ENCODE assay signal across 8 cellular contexts in the genomic region with DNA sequence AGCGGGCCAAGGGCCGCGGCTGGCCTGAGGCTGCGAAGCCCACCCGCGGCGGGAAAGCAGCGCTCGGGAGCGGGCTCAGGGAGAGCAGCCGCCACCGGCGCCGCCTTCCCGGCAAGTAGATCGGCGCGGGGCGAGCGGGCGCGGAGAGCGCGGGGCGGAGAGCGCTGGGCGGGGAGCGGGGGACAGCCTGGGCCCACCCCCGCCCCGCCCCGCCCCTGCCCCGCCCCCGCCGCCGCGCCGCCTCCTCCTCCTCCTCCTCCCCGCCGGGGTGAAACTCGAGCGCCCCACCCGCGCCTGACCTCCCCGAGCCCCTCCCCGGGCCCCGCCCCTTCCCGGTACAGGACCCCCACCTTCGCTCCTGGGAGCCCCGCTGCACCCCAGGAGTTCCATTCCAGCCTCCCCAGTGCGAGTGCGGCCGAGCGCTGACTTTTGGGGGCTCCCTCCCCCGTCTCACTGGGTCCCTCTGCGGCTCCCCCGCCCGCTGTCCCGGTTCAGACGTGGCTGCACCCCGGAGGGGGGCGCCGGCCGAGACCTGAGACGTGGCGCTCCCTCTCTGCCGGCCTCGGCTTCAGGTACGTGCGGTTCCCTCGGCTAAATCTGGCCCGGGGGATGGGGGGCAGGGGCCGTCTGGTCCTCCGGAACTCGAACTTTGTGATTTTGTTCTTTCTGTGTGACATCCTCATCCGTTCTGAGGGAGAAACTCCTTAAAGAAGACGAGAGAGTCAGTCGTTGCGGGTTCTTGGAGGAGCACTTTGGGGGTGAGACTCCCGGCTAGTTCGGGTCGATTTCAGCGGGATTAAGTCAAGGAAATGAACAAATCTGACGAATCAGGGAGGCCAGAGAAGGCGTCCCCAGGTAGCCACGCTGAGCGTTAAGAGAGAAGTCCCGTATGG. TPM values are rescaled to one million over a fixed set of nuclear protein-coding genes. Genes with fewer than 3 reads are reported as not detected.
DNase-seq lines count a peak whose midpoint lies in the region; ATAC-seq and TF ChIP-seq lines count a peak whose summit lies in the region.

A gene with protein sequence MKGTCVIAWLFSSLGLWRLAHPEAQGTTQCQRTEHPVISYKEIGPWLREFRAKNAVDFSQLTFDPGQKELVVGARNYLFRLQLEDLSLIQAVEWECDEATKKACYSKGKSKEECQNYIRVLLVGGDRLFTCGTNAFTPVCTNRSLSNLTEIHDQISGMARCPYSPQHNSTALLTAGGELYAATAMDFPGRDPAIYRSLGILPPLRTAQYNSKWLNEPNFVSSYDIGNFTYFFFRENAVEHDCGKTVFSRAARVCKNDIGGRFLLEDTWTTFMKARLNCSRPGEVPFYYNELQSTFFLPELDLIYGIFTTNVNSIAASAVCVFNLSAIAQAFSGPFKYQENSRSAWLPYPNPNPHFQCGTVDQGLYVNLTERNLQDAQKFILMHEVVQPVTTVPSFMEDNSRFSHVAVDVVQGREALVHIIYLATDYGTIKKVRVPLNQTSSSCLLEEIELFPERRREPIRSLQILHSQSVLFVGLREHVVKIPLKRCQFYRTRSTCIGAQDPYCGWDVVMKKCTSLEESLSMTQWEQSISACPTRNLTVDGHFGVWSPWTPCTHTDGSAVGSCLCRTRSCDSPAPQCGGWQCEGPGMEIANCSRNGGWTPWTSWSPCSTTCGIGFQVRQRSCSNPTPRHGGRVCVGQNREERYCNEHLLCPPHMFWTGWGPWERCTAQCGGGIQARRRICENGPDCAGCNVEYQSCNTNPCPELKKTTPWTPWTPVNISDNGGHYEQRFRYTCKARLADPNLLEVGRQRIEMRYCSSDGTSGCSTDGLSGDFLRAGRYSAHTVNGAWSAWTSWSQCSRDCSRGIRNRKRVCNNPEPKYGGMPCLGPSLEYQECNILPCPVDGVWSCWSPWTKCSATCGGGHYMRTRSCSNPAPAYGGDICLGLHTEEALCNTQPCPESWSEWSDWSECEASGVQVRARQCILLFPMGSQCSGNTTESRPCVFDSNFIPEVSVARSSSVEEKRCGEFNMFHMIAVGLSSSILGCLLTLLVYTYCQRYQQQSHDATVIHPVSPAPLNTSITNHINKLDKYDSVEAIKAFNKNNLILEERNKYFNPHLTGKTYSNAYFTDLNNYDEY (minus strand): TSS at position 117 of the 893 bp plus-strand sequence. CDS start 166,129 bp downstream, outside the sequence.

- H3K27ac ChIP-seq in AG04450 (ENCODE audit: low read depth, low read length) (peak within 1 kb of the TSS; percentile 97), lung (ENCODE audit: low read depth in 1 of 2, low read length in 1 of 2) (peak within 1 kb of the TSS; percentile 92 to 93)

- H3K9ac ChIP-seq in endocrine pancreas (ENCODE audit: control insufficient read depth, insufficient read depth, low read length) = peak within 1 kb of the TSS; percentile 98

- H3K9me3 ChIP-seq in AG04450 (ENCODE audit: control insufficient read depth, insufficient read depth, low read length) (no peaks in the 10 kb centered on the region; the same call in 1 of the 2 replicates), endocrine pancreas (ENCODE audit: control insufficient read depth, low read length) (no peaks in the 10 kb centered on the region), lung (ENCODE audit: control insufficient read depth in 2 of 2, insufficient read depth in 1 of 2, low read length in 1 of 2) (peaks cover 0 to 5% of the 10 kb centered on the region in 2 donors)

- peak within 1 kb of the TSS; percentile 89 for H3K4me3 ChIP-seq in AG04450 (ENCODE audit: low read depth, low read length)
- peak within 1 kb of the TSS; percentile 30 for H3K4me3 ChIP-seq in endocrine pancreas (ENCODE audit: control insufficient read depth, insufficient read depth, low read length)
- H3K4me3 ChIP-seq in lung = peak within 1 kb of the TSS; percentile 59

- H3K27me3 ChIP-seq in AG04450 (ENCODE audit: control insufficient read depth, insufficient read depth, low read length) = no peaks in the 10 kb centered on the region
- H3K27me3 ChIP-seq in endocrine pancreas (ENCODE audit: control insufficient read depth, insufficient read depth, low read length) = no peaks in the 10 kb centered on the region
- H3K27me3 ChIP-seq in lung (ENCODE audit: control insufficient read depth, insufficient read depth) = no peaks in the 10 kb centered on the region

- TF ChIP-seq CTCF in AG04450 (IDR thresholded peaks at IDR 0.05; ENCODE audit: low read depth, low read length) (0 out of 2 replicates have a peak, but pooled peaks have one; percentile 10), GM20000 (IDR thresholded peaks at IDR 0.05; ENCODE audit: extremely low read depth, missing control alignments) (no peak), lung (IDR thresholded peaks at IDR 0.05; ENCODE audit: control extremely low read depth, extremely low read depth) (no peak)

- CTCF ChIA-PET in AG04450 (lab: Charles Lee) = no interaction called here

- DNase-seq in AG04450 (ENCODE audit: low read depth, low spot score) (no peak), GM20000 (ENCODE audit: low spot score) (peak; percentile 60), T-helper 9 cell (peak; percentile 0), lung (ENCODE audit: low spot score) (peak; percentile 73), superior temporal gyrus (ENCODE audit: extremely low spot score) (peak; percentile 63)

- POLR2A ChIA-PET in AG04450 (lab: Yijun Ruan, JAX) = interaction anchor here (1.1 kb wide), 1 partner anchor 108 kb away, joined by 3 read pairs; no protein-coding TSS in a partner anchor

- no peaks in the 10 kb centered on the region for H3K36me3 ChIP-seq in endocrine pancreas (ENCODE audit: control insufficient read depth, insufficient read depth, low read length)
- peaks cover 4 to 5% of the 10 kb centered on the region in 2 donors for H3K36me3 ChIP-seq in lung (ENCODE audit: control insufficient read depth in 2 of 2, insufficient read depth in 2 of 2, low read length in 2 of 2)

- WGBS in lung, 2 donors = 3 to 5% methylated on average over 65 to 77 of the region's 87 CpGs

- ATAC-seq in lung (ENCODE audit: insufficient read depth, low FRiP score) (peak; percentile 82), GM18520 (IDR thresholded peaks at IDR 0.05; ENCODE audit: unreplicated experiment) (no peak), GM19452 (IDR thresholded peaks at IDR 0.05; ENCODE audit: unreplicated experiment) (no peak)

- H3K4me1 ChIP-seq in endocrine pancreas (ENCODE audit: control insufficient read depth, insufficient read depth, low read length) (peaks cover 13% of the 10 kb centered on the region), lung (ENCODE audit: control insufficient read depth in 2 of 2, insufficient read depth in 2 of 2, low read length in 2 of 2) (peaks cover 0 to 4% of the 10 kb centered on the region in 2 donors)

RNA-seq across cellular contexts. Expression of the gene that starts here (rescaled TPM):
- polyA plus RNA-seq in AG04450 (2011; rRNA removed) = 28.0 and 31.8 TPM in 2 replicates
- 165 and 221 TPM in 2 replicates for polyA minus RNA-seq in AG04450 (2011; rRNA and poly(A)+ RNA removed)
- 10 to 100 TPM; 23.4 to 44.9 TPM for total RNA-seq in lung
- polyA plus RNA-seq in lung = 1 to 10 TPM; 3.1 to 4.0 TPM

Comparison
In these comparisons a context has a peak if more than half of its experiments do, and no peak if none do; other contexts are left out.
1. H3K4me3 ChIP-seq: peak in every context shown above with its lines; median percentile 89 in AG04450; 59 in lung; 30 in endocrine pancreas.